22 cellular contexts compared by ENCODE assay signal in the genomic region with DNA sequence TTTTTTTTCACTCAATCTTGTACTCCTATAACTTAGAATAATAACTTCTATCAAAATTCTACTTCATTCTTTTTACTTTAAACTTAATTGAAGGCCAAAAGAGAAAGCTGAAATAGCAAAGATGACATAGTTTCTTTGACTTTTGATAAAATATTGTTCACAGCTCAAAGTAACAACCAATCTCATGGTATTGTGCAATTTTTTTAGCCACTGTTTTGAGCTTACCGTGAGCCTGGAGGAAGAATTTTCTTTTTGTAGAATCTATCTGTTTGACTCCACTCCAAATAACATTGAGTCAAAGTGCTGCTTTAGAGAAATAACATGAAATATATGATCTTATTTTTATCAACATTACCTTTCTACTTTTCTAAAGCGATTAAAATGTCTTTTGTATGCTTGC.
"Had no signal": no experiment of that assay in that cellular context is flagged by ENCODE, and none has a peak within 500 bp of the region (broad histone marks: within the 10 kb centered on the region; RNA-seq: fewer than 3 reads in every experiment).

No MANE protein-coding gene starts in this region.

- ATAC-seq: Panc1, PC-3, T-cell had no signal

- H3K27ac Mint-ChIP-seq: T-cell had no signal

- H3K9ac ChIP-seq: SK-N-SH had no signal

- H3K4me2 ChIP-seq: SK-N-SH had no signal

- DNase-seq: Karpas-422, KG1, MG63, NCI-H1092, NCI-H1105 treated with DMSO at 0.1 percent for 48 hours, NCI-H1417 treated with DMSO at 0.1 percent for 48 hours, NCI-H146, NCI-H1694 treated with DMSO at 0.1 percent for 48 hours, NCI-H1930, NCI-H2081, NCI-H2107, NCI-H2227 treated with DMSO at 0.1 percent for 48 hours, NCI-H524, NCI-H526 treated with DMSO at 0.1 percent for 48 hours, NCI-H748 treated with DMSO at 0.1 percent for 48 hours, PC-3, SHP77, SK-N-SH, SW 1271, T-cell had no signal

- H3K9me3 ChIP-seq: MG63, SK-N-SH had no signal

- H3K27me3 ChIP-seq: MG63 had no signal

- H3K4me3 ChIP-seq: MG63 had no signal

- H3K27ac ChIP-seq: RWPE1 had no signal

- H3K27me3 Mint-ChIP-seq: T-cell had no signal

- H3K9me2 ChIP-seq: SK-N-SH had no signal

- H3K36me3 ChIP-seq: MG63 had no signal

- H3K4me1 Mint-ChIP-seq: T-cell had no signal

- H3K4me3 Mint-ChIP-seq: T-cell had no signal

- H3K36me3 Mint-ChIP-seq: T-cell had no signal
